In the genomic region with DNA sequence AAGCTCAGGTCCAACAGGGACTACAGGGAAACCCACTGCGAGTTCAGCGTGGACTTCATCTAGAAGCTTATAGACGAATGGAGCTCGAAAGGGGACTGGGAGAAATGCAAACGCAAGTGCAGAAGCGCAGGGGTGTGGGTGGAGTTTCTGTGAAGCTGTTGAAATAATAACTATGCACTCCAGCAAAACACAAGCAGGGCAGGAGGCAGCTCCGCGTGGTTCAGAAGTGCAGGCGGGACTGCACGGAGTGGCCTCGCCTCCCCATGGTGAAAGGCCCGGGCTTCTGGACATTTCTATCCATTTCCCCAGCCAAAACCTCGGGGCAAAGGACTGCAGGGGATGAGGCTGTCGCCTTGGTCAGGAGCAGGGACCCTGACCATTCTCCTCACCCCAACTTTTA, we compare ENCODE assay signal across 18 cellular contexts.
"Had no signal": no experiment of that assay in that cellular context is flagged by ENCODE, and none has a peak within 500 bp of the region (broad histone marks: within the 10 kb centered on the region; RNA-seq: fewer than 3 reads in every experiment).

No MANE protein-coding gene starts in this region.

- H3K27me3 ChIP-seq: cardiac muscle cell, colonic mucosa, heart right ventricle, tibial artery had no signal

- H3K4me3 Mint-ChIP-seq: endodermal cell, memory B cell, mesothelial cell of epicardium, natural killer cell had no signal

- H3K9me3 Mint-ChIP-seq: endodermal cell, mesothelial cell of epicardium, natural killer cell had no signal

- H3K4me1 ChIP-seq: colonic mucosa had no signal

- H3K4me1 Mint-ChIP-seq: memory B cell, natural killer cell had no signal

- H3K36me3 ChIP-seq: cardiac muscle cell, colonic mucosa, heart right ventricle, lower lobe of right lung, tibial artery had no signal

- ATAC-seq: natural killer cell, psoas muscle had no signal

- H3K36me3 Mint-ChIP-seq: memory B cell, mesothelial cell of epicardium, natural killer cell had no signal

- DNase-seq: cerebellar nuclear complex; colonic mucosa; effector CD4-positive, alpha-beta T cell; endodermal cell; heart right ventricle; hypothalamus; kidney glomerular epithelial cell; lower lobe of right lung; natural killer cell; psoas muscle; retina; small intestine; stimulated activated CD4-positive, alpha-beta T cell treated with anti-CD3 and anti-CD28 coated beads, Interleukin-12 subunit alpha, Interleukin-12 subunit beta, amount 100 ng/mL, for 4 hours; stimulated activated naive CD4-positive, alpha-beta T cell; tibial artery had no signal

- H3K9me3 ChIP-seq: colonic mucosa, heart right ventricle, lower lobe of right lung, psoas muscle, tibial artery had no signal

- H3K27ac ChIP-seq: cardiac muscle cell, colonic mucosa, heart right ventricle, lower lobe of right lung, psoas muscle, tibial artery had no signal

- H3K4me3 ChIP-seq: cardiac muscle cell, colonic mucosa, heart right ventricle, lower lobe of right lung, psoas muscle, tibial artery had no signal
